In genomic region chr3:54891540-54891897, GRCh38 we compare ENCODE assay signal across 10 cellular contexts. TPM values are rescaled to one million over a fixed set of nuclear protein-coding genes. Genes with fewer than 3 reads are reported as not detected.
DNase-seq lines count a peak whose midpoint lies in the region; ATAC-seq and FAIRE-seq lines count a peak whose summit lies in the region.
"Had no signal": no experiment of that assay in that cellular context is flagged by ENCODE, and none has a peak within 500 bp of the region (broad histone marks: within the 10 kb centered on the region; RNA-seq: fewer than 3 reads in every experiment).

No MANE protein-coding gene starts in this region.

- in situ Hi-C loops in G401 (cut with HindIII; ENCODE audit: low sequenced_read_pairs) = no loop called here

- ATAC-seq in GM18868 (IDR thresholded peaks at IDR 0.05; ENCODE audit: unreplicated experiment) (no peak), GM21360 (IDR thresholded peaks at IDR 0.05; ENCODE audit: unreplicated experiment) (no peak)

- peak overlapping the region; percentile 75 for H3K27ac ChIP-seq in mesodermal cell (ENCODE audit: low read depth, low read length, severe bottlenecking)
- H3K27ac ChIP-seq: HL-60 had no signal

- WGBS in mesodermal cell (ENCODE audit: insufficient coverage in 2 of 2), 2 experiments = 58 to 70% methylated on average over 5 of the region's 5 CpGs

- peaks cover 10% of the 10 kb centered on the region for H3K4me1 ChIP-seq in mesodermal cell (ENCODE audit: control insufficient read depth, insufficient read depth, low read length, poor library complexity, severe bottlenecking)

- H3K4me3 ChIP-seq in mesodermal cell (ENCODE audit: extremely low read depth, insufficient read depth, low read length, poor library complexity, severe bottlenecking) = no peak overlapping the region

- FAIRE-seq in endometrium (lab: Jason Lieb, UNC) = peak; percentile 96

- no peaks in the 10 kb centered on the region for H3K9me3 ChIP-seq in mesodermal cell (ENCODE audit: control insufficient read depth, low read length)

- no peaks in the 10 kb centered on the region for H3K36me3 ChIP-seq in mesodermal cell (ENCODE audit: control insufficient read depth, insufficient read depth, low read length)

- DNase-seq in G401 (ENCODE audit: low spot score) (peak; percentile 42), OCI-M1 (lab: John Stamatoyannopoulos, UW) (peak; percentile 54), T-helper 9 cell (no peak)
- DNase-seq in activated CD4-positive, alpha-beta T cell treated with anti-CD3 and anti-CD28 coated beads, Interleukin-2, amount 50 U/mL, for 48 hours = no peak

RNA-seq across cellular contexts. Expression of gene LRTM1, which starts 36.3 kb away (rescaled TPM):
- not detected in 2 replicates for total RNA-seq in G401 (2014; rRNA removed; shearing (Covaris generic))
- not detected for polyA plus RNA-seq in mesodermal cell (2013, experiment 1 of 2)
- polyA plus RNA-seq in mesodermal cell (2013, experiment 2 of 2) = not detected
- total RNA-seq: lung microvascular endothelial cell had no signal

Comparison
In these comparisons a context has a peak if more than half of its experiments do, and no peak if none do; other contexts are left out.
1. DNase-seq: peak in G401 (single experiment) and OCI-M1 (single experiment); none in activated CD4-positive, alpha-beta T cell treated with anti-CD3 and anti-CD28 coated beads, Interleukin-2, amount 50 U/mL, for 48 hours (0 of 2) and T-helper 9 cell (single experiment).